20 cellular contexts compared by ENCODE assay signal in genomic region chr1:25614466-25615171, GRCh38. TPM values are rescaled to one million over a fixed set of nuclear protein-coding genes. Genes with fewer than 3 reads are reported as not detected.
DNase-seq lines count a peak whose midpoint lies in the region; ATAC-seq, FAIRE-seq and TF ChIP-seq lines count a peak whose summit lies in the region.
"Had no signal": no experiment of that assay in that cellular context is flagged by ENCODE, and none has a peak within 500 bp of the region (broad histone marks: within the 10 kb centered on the region; RNA-seq: fewer than 3 reads in every experiment).

No MANE protein-coding gene starts in this region.

- no peak for TF ChIP-seq CTCF in activated CD8-positive, alpha-beta T cell treated with anti-CD3 and anti-CD28 coated beads for 36 hours (IDR thresholded peaks at IDR 0.05)
- no peak for TF ChIP-seq CTCF in endodermal cell (conservative IDR thresholded peaks at IDR 0.05)

- peaks cover 32% of the 10 kb centered on the region for H3K4me1 ChIP-seq in CD4-positive, CD25-positive, alpha-beta regulatory T cell (ENCODE audit: control insufficient read depth, insufficient read depth, low read length, poor library complexity, severe bottlenecking)
- H3K4me1 ChIP-seq in endodermal cell (ENCODE audit: control insufficient read depth, insufficient read depth, low read length), result no peaks in the 10 kb centered on the region

- no peaks in the 10 kb centered on the region for H3K36me3 Mint-ChIP-seq in CD4-positive, CD25-positive, alpha-beta regulatory T cell
- H3K36me3 Mint-ChIP-seq in activated CD8-positive, alpha-beta T cell treated with anti-CD3 and anti-CD28 coated beads for 36 hours (ENCODE audit: low read depth), result no peaks in the 10 kb centered on the region
- H3K36me3 Mint-ChIP-seq in natural killer cell treated with Interleukin-12 subunit alpha and Interleukin-12 subunit beta and Interleukin-15 and Interleukin-18, amount 100 ng/mL, for 72 hours, result no peaks in the 10 kb centered on the region
- no peaks in the 10 kb centered on the region for H3K36me3 Mint-ChIP-seq in endodermal cell (ENCODE audit: low read depth)

- H3K4me1 Mint-ChIP-seq in CD4-positive, CD25-positive, alpha-beta regulatory T cell, result peaks cover 11 to 41% (median 23%) of the 10 kb centered on the region in 4 donors
- H3K4me1 Mint-ChIP-seq in activated CD8-positive, alpha-beta T cell treated with anti-CD3 and anti-CD28 coated beads for 36 hours (ENCODE audit: low read depth), result peaks cover 43% of the 10 kb centered on the region
- H3K4me1 Mint-ChIP-seq in natural killer cell treated with Interleukin-12 subunit alpha and Interleukin-12 subunit beta and Interleukin-15 and Interleukin-18, amount 100 ng/mL, for 72 hours (ENCODE audit: low read depth in 2 of 2), result peaks cover 32 to 34% of the 10 kb centered on the region in 2 donors
- peaks cover 8% of the 10 kb centered on the region for H3K4me1 Mint-ChIP-seq in endodermal cell

- peak overlapping the region; percentile 42 to 88 (median 56) for H3K4me3 Mint-ChIP-seq in CD4-positive, CD25-positive, alpha-beta regulatory T cell
- H3K4me3 Mint-ChIP-seq in activated CD8-positive, alpha-beta T cell treated with anti-CD3 and anti-CD28 coated beads for 36 hours, result no peak overlapping the region
- H3K4me3 Mint-ChIP-seq in natural killer cell treated with Interleukin-12 subunit alpha and Interleukin-12 subunit beta and Interleukin-15 and Interleukin-18, amount 100 ng/mL, for 72 hours, result peak overlapping the region; percentile 75
- no peak overlapping the region for H3K4me3 Mint-ChIP-seq in endodermal cell
- H3K4me3 Mint-ChIP-seq: dendritic cell treated with granulocyte-macrophage colony-stimulating factor and Interleukin-4, amounts not matched to agents 40 ng/mL and 50 ng/mL, for 4 days had no signal

- peak; percentile 28 for FAIRE-seq in GM12891 (lab: Jason Lieb, UNC)

- H3K27ac ChIP-seq in CD4-positive, CD25-positive, alpha-beta regulatory T cell (ENCODE audit: insufficient read depth, low read length, poor library complexity, severe bottlenecking), result no peak overlapping the region
- no peak overlapping the region for H3K27ac ChIP-seq in endodermal cell (ENCODE audit: low read depth, low read length)
- H3K27ac ChIP-seq: C4-2B had no signal

- POLR2A ChIA-PET in activated CD8-positive, alpha-beta T cell treated with anti-CD3 and anti-CD28 coated beads for 36 hours (lab: Charles Lee), result interaction anchor here (1.0 to 2.1 kb wide), 3 partner anchors 10 to 67 kb away, joined by 3 to 7 read pairs (median 5); no protein-coding TSS in a partner anchor

- H3K9me3 ChIP-seq in CD4-positive, CD25-positive, alpha-beta regulatory T cell (ENCODE audit: control insufficient read depth in 2 of 2, low read length in 2 of 2), result no peaks in the 10 kb centered on the region
- no peaks in the 10 kb centered on the region for H3K9me3 ChIP-seq in endodermal cell (ENCODE audit: control insufficient read depth, low read length)
- H3K9me3 ChIP-seq: tibial nerve had no signal

- CTCF ChIA-PET in activated CD8-positive, alpha-beta T cell treated with anti-CD3 and anti-CD28 coated beads for 36 hours (lab: Charles Lee), result interaction anchor here (0.7 to 2.7 kb wide), 8 partner anchors 9 to 181 kb away, joined by 3 to 9 read pairs (median 4); no protein-coding TSS in a partner anchor

- no peak for ATAC-seq in CD4-positive, CD25-positive, alpha-beta regulatory T cell (ENCODE audit: low read depth in 2 of 2)
- ATAC-seq in activated CD8-positive, alpha-beta T cell treated with anti-CD3 and anti-CD28 coated beads for 36 hours, result no peak
- ATAC-seq in natural killer cell treated with Interleukin-12 subunit alpha and Interleukin-12 subunit beta and Interleukin-15 and Interleukin-18, amount 100 ng/mL, for 72 hours, result no peak
- ATAC-seq in HG03521 (IDR thresholded peaks at IDR 0.05; ENCODE audit: unreplicated experiment), result no peak
- ATAC-seq: HCT116, left ventricle myocardium superior had no signal

- H3K27me3 ChIP-seq in CD4-positive, CD25-positive, alpha-beta regulatory T cell (ENCODE audit: control insufficient read depth, insufficient read depth, low read length), result peaks cover 15% of the 10 kb centered on the region
- H3K27me3 ChIP-seq in endodermal cell (ENCODE audit: control insufficient read depth, insufficient read depth, low read length, poor library complexity, severe bottlenecking), result peaks cover 75% of the 10 kb centered on the region
- H3K27me3 ChIP-seq: tibial nerve had no signal

- no peak for DNase-seq in CD4-positive, CD25-positive, alpha-beta regulatory T cell
- DNase-seq in GM12891 (ENCODE audit: insufficient read length, low spot score) (no peak), HCEC 1CT (no peak), endodermal cell (no peak)
- peak; percentile 40 for DNase-seq in activated CD8-positive, alpha-beta T cell treated with anti-CD3 and anti-CD28 coated beads for 36 hours
- DNase-seq in natural killer cell treated with Interleukin-12 subunit alpha and Interleukin-12 subunit beta and Interleukin-15 and Interleukin-18, amount 100 ng/mL, for 72 hours (ENCODE audit: low spot score), result no peak
- DNase-seq: activated naive CD4-positive, alpha-beta T cell treated with anti-CD3 and anti-CD28 coated beads, Interleukin-2, amount 10 ng/mL, durations not matched to agents 7 days and 5 days; erythroblast; left ventricle myocardium superior; NCI-H1417 treated with DMSO at 0.1 percent for 48 hours; posterior cingulate gyrus; stimulated activated CD4-positive, alpha-beta T cell treated with anti-CD3 and anti-CD28 coated beads, Interleukin-4, amount 100 ng/mL, for 24 hours; stimulated activated CD8-positive, alpha-beta memory T cell treated with anti-CD3 and anti-CD28 coated beads, Interleukin-4, amount 100 ng/mL, for 48 hours had no signal

- no peaks in the 10 kb centered on the region for H3K9me3 Mint-ChIP-seq in CD4-positive, CD25-positive, alpha-beta regulatory T cell
- no peaks in the 10 kb centered on the region for H3K9me3 Mint-ChIP-seq in activated CD8-positive, alpha-beta T cell treated with anti-CD3 and anti-CD28 coated beads for 36 hours
- H3K9me3 Mint-ChIP-seq in natural killer cell treated with Interleukin-12 subunit alpha and Interleukin-12 subunit beta and Interleukin-15 and Interleukin-18, amount 100 ng/mL, for 72 hours, result no peaks in the 10 kb centered on the region
- no peaks in the 10 kb centered on the region for H3K9me3 Mint-ChIP-seq in endodermal cell
- H3K9me3 Mint-ChIP-seq: activated naive CD4-positive, alpha-beta T cell treated with anti-CD3 and anti-CD28 coated beads, Interleukin-2, amount 10 ng/mL, durations not matched to agents 7 days and 5 days; dendritic cell treated with granulocyte-macrophage colony-stimulating factor and Interleukin-4, amounts not matched to agents 40 ng/mL and 50 ng/mL, for 4 days had no signal

- TF ChIP-seq POLR2A in GM12891 (IDR thresholded peaks at IDR 0.05; ENCODE audit: low read depth, low read length), result no peak

- intact Hi-C loops in activated CD8-positive, alpha-beta T cell treated with anti-CD3 and anti-CD28 coated beads for 36 hours (cut with micrococcal nuclease), result no loop called here

- no peak overlapping the region for H3K9ac ChIP-seq in endodermal cell (ENCODE audit: extremely low read depth, low read length, poor library complexity, severe bottlenecking)

- 79 to 89% methylated on average over 4 to 5 of the region's 5 CpGs for WGBS in endodermal cell (ENCODE audit: insufficient coverage in 1 of 2, insufficient read length in 1 of 2), 2 experiments

- H3K27ac Mint-ChIP-seq in CD4-positive, CD25-positive, alpha-beta regulatory T cell, result peak overlapping the region in 1 of 3 donors; percentile 46
- H3K27ac Mint-ChIP-seq in activated CD8-positive, alpha-beta T cell treated with anti-CD3 and anti-CD28 coated beads for 36 hours, result no peak overlapping the region
- H3K27ac Mint-ChIP-seq in natural killer cell treated with Interleukin-12 subunit alpha and Interleukin-12 subunit beta and Interleukin-15 and Interleukin-18, amount 100 ng/mL, for 72 hours, result no peak overlapping the region
- H3K27ac Mint-ChIP-seq in endodermal cell, result no peak overlapping the region
- H3K27ac Mint-ChIP-seq: dendritic cell treated with granulocyte-macrophage colony-stimulating factor and Interleukin-4, amounts not matched to agents 40 ng/mL and 50 ng/mL, for 4 days had no signal

- H3K27me3 Mint-ChIP-seq in CD4-positive, CD25-positive, alpha-beta regulatory T cell, result peaks cover 64% of the 10 kb centered on the region
- peaks cover 21% of the 10 kb centered on the region for H3K27me3 Mint-ChIP-seq in activated CD8-positive, alpha-beta T cell treated with anti-CD3 and anti-CD28 coated beads for 36 hours
- peaks cover 17 to 26% of the 10 kb centered on the region in 2 donors for H3K27me3 Mint-ChIP-seq in natural killer cell treated with Interleukin-12 subunit alpha and Interleukin-12 subunit beta and Interleukin-15 and Interleukin-18, amount 100 ng/mL, for 72 hours
- H3K27me3 Mint-ChIP-seq in endodermal cell (ENCODE audit: insufficient read depth), result peaks cover 52% of the 10 kb centered on the region

- no peaks in the 10 kb centered on the region for H3K36me3 ChIP-seq in CD4-positive, CD25-positive, alpha-beta regulatory T cell (ENCODE audit: control insufficient read depth, insufficient read depth, low read length)
- no peaks in the 10 kb centered on the region for H3K36me3 ChIP-seq in endodermal cell (ENCODE audit: control insufficient read depth, insufficient read depth, low read length)
- H3K36me3 ChIP-seq: tibial nerve had no signal

- no peak overlapping the region for H3K4me3 ChIP-seq in CD4-positive, CD25-positive, alpha-beta regulatory T cell (ENCODE audit: low read depth, low read length)
- H3K4me3 ChIP-seq in endodermal cell (ENCODE audit: low read length), result no peak overlapping the region
- H3K4me3 ChIP-seq: skin epidermis, tibial nerve had no signal

TF ChIP-seq in GM12891, 5 proteins besides CTCF, POLR2A, EP300 and RAD21:
- TF ChIP-seq POU2F2 (IDR thresholded peaks at IDR 0.05; ENCODE audit: low read depth, low read length) (no peak), TAF1 (IDR thresholded peaks at IDR 0.05; ENCODE audit: low read depth, low read length) (no peak)

RNA-seq across cellular contexts. Expression of gene MAN1C1, which starts 2.0 kb away (rescaled TPM):
- 15.1 TPM for total RNA-seq in CD4-positive, CD25-positive, alpha-beta regulatory T cell
- polyA plus RNA-seq in CD4-positive, CD25-positive, alpha-beta regulatory T cell, result 1 to 10 TPM; 3.1 to 3.5 (median 3.3) TPM
- polyA plus RNA-seq in GM12891 (2012; ENCODE audit: low read depth, missing spikeins), result 0.94 TPM
- 1 to 10 TPM; 3.7 to 4.4 TPM for total RNA-seq in activated CD8-positive, alpha-beta T cell treated with anti-CD3 and anti-CD28 coated beads for 36 hours
- total RNA-seq in natural killer cell treated with Interleukin-12 subunit alpha and Interleukin-12 subunit beta and Interleukin-15 and Interleukin-18, amount 100 ng/mL, for 72 hours, result 1 to 10 TPM in 1 of 2 donors, under 1 TPM in 1; 0.88 to 2.5 TPM
- 1 to 10 TPM; 2.2 to 4.3 TPM for total RNA-seq in endodermal cell
- polyA plus RNA-seq in endodermal cell (2013, experiment 1 of 2), result 8.0 TPM
- polyA plus RNA-seq in endodermal cell (2013, experiment 2 of 2), result 6.9 TPM
- total RNA-seq: HT1080 had no signal

Comparison
In these comparisons a context has a peak if more than half of its experiments do, and no peak if none do; other contexts are left out.
1. H3K4me3 Mint-ChIP-seq: peak in CD4-positive, CD25-positive, alpha-beta regulatory T cell (4 of 4) and natural killer cell treated with Interleukin-12 subunit alpha and Interleukin-12 subunit beta and Interleukin-15 and Interleukin-18, amount 100 ng/mL, for 72 hours (single experiment); none in activated CD8-positive, alpha-beta T cell treated with anti-CD3 and anti-CD28 coated beads for 36 hours (single experiment) and endodermal cell (single experiment).